In genomic region chr4:110361921-110362320, GRCh38 we compare ENCODE assay signal across 13 cellular contexts.
DNase-seq lines count a peak whose midpoint lies in the region; ATAC-seq and TF ChIP-seq lines count a peak whose summit lies in the region.
"Had no signal": no experiment of that assay in that cellular context is flagged by ENCODE, and none has a peak within 500 bp of the region (broad histone marks: within the 10 kb centered on the region; RNA-seq: fewer than 3 reads in every experiment).

No MANE protein-coding gene starts in this region.

- TF ChIP-seq CTCF in RWPE1 (conservative IDR thresholded peaks at IDR 0.05; ENCODE audit: low read depth), result no peak

- H3K27ac ChIP-seq in RWPE1, result no peak overlapping the region
- H3K27ac ChIP-seq: gastrocnemius medialis, right lobe of liver had no signal

- CTCF ChIA-PET in RWPE1 (lab: Yijun Ruan, JAX), result interaction anchor here (0.7 kb wide), 1 partner anchor 175 kb away, joined by 5 read pairs; no protein-coding TSS in a partner anchor

- peak; percentile 17 for DNase-seq in SIG-M5 treated with dmso at 0.1 percent for 504 hours (lab: John Stamatoyannopoulos, UW; ENCODE audit: unreplicated experiment)
- no peak for DNase-seq in SIG-M5 (lab: John Stamatoyannopoulos, UW)
- DNase-seq in RWPE1 (ENCODE audit: low spot score), result peak; percentile 21
- peak; percentile 65 for DNase-seq in stromal cell of bone marrow (ENCODE audit: low read depth)
- DNase-seq in 8988T, result no peak
- DNase-seq in NCI-H1092 (lab: John Stamatoyannopoulos, UW), result no peak
- DNase-seq: activated CD8-positive, alpha-beta memory T cell treated with anti-CD3 and anti-CD28 coated beads, Interleukin-2, amount 50 U/mL, for 48 hours; central memory CD4-positive, alpha-beta T cell; gastrocnemius medialis; NCI-H2227 treated with DMSO at 0.1 percent for 48 hours; right lobe of liver had no signal

- peak; percentile 88 for ATAC-seq in esophagus mucosa
- no peak for ATAC-seq in HG02763 (IDR thresholded peaks at IDR 0.05; ENCODE audit: unreplicated experiment)
- ATAC-seq: gastrocnemius medialis, right lobe of liver had no signal

- POLR2A ChIA-PET in RWPE1 (lab: Yijun Ruan, JAX; ENCODE audit: low non-redundant PET), result no interaction called here

Comparison
In these comparisons a context has a peak if more than half of its experiments do, and no peak if none do; other contexts are left out.
1. DNase-seq: peak in SIG-M5 treated with dmso at 0.1 percent for 504 hours (single experiment), RWPE1 (single experiment) and stromal cell of bone marrow (single experiment); none in SIG-M5 (single experiment), 8988T (single experiment) and NCI-H1092 (single experiment).